ENCODE assay signal across 13 cellular contexts in the genomic region with DNA sequence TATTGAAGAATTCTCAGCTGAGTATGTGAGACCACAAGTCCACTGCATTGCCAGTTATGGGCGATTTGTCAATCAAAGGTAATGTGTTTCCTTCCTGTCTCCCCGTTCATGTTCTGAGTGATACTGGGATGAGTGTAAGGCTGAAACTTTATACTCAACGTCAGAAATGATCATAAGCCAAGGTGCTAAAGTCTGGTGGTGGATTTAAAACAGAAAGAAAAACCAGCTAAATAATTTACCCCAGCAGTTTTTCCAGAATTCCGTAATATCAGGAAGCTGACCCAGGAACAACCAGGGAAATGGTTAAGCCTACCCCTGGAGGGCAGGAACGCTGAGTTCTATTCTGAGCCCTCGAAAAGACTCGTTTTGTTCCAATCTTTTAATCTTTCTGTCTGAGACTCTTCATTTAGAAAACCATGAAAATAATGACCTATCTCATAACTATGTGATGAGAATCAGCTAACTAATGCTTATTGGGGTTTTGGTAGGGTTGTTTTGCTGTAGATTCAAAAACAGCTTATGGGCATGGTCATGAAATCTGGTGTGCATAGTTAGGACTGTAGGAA.
DNase-seq lines count a peak whose midpoint lies in the region; ATAC-seq, FAIRE-seq and TF ChIP-seq lines count a peak whose summit lies in the region.
"Had no signal": no experiment of that assay in that cellular context is flagged by ENCODE, and none has a peak within 500 bp of the region (broad histone marks: within the 10 kb centered on the region; RNA-seq: fewer than 3 reads in every experiment).

No MANE protein-coding gene starts in this region.

- no peak for TF ChIP-seq EP300 in HepG2 (IDR thresholded peaks at IDR 0.05; ENCODE audit: low read depth in 2 of 2, low read length in 2 of 2)
- no peak for TF ChIP-seq EP300 in HepG2 (CRISPR knock-in tag; IDR thresholded peaks at IDR 0.05; ENCODE audit: borderline replicate concordance)

- no peaks in the 10 kb centered on the region for H3K9me3 Mint-ChIP-seq in nephron progenitor cell
- H3K9me3 Mint-ChIP-seq: activated T-cell treated with anti-CD3 and anti-CD28 coated beads, Interleukin-2, amount 50 U/mL, for 4 hours; CD8-positive, alpha-beta T cell had no signal

- in situ Hi-C loops in brain microvascular endothelial cell (cut with HindIII; ENCODE audit: low pct_ligation_motif_present, low sequenced_read_pairs) (no loop called here), HepG2 (cut with HindIII; ENCODE audit: extremely low pct_ligation_motif_present, low pct_unique_long_range_greater_than_20kb) (no loop called here)

- no peaks in the 10 kb centered on the region for H3K27me3 ChIP-seq in BLaER1 treated with 17β-estradiol and CSF1 and Interleukin-3, amounts not matched to agents 10 nM and 100 nM
- H3K27me3 ChIP-seq in brain microvascular endothelial cell (replicated peaks) = no peaks in the 10 kb centered on the region
- H3K27me3 ChIP-seq in HepG2 (ENCODE audit: control insufficient read depth in 1 of 2, insufficient read depth in 2 of 2, low read length in 2 of 2) = 0 out of 5 replicates have a peak, but pooled peaks cover 0 to 13% of the 10 kb centered on the region in 2 experiments

- peaks cover 5% of the 10 kb centered on the region for H3K27me3 Mint-ChIP-seq in nephron progenitor cell (ENCODE audit: low read depth, poor library complexity)

- peaks cover 0 to 33% (median 18%) of the 10 kb centered on the region in 11 experiments; a peak in 15 of 22 replicates for H3K9me3 ChIP-seq in BLaER1 treated with 17β-estradiol and CSF1 and Interleukin-3, amounts not matched to agents 10 nM and 100 nM (replicated peaks in 1 of 11)
- H3K9me3 ChIP-seq in HepG2 (ENCODE audit: low read length) = no peaks in the 10 kb centered on the region

- TF ChIP-seq POLR2A in HepG2 (IDR thresholded peaks at IDR 0.05; ENCODE audit: insufficient read depth in 1 of 2, low read depth in 2 of 2, low read length in 2 of 2) = no peak

- no TSS peak for BruUV-seq in HepG2 (replicated peaks; lab: Mats Ljungman, UMichigan)

- peak overlapping the region; percentile 65 to 90 (median 77) for H3K4me2 ChIP-seq in BLaER1 treated with 17β-estradiol and CSF1 and Interleukin-3, amounts not matched to agents 10 nM and 100 nM
- no peak overlapping the region for H3K4me2 ChIP-seq in HepG2 (ENCODE audit: low read depth, low read length)

- peaks cover 0 to 18% (median 10%) of the 10 kb centered on the region in 11 experiments; a peak in 7 of 22 replicates for H3K36me3 ChIP-seq in BLaER1 treated with 17β-estradiol and CSF1 and Interleukin-3, amounts not matched to agents 10 nM and 100 nM
- H3K36me3 ChIP-seq in brain microvascular endothelial cell (replicated peaks) (no peaks in the 10 kb centered on the region), HepG2 (replicated peaks in 1 of 2; ENCODE audit: control insufficient read depth in 1 of 2, insufficient read depth in 2 of 2, low read length in 2 of 2) (no peaks in the 10 kb centered on the region)
- H3K36me3 ChIP-seq: WERI-Rb-1 had no signal

- DNase-seq in LHCN-M2 (ENCODE audit: low read depth) = peak; percentile 71
- DNase-seq in brain microvascular endothelial cell = no peak
- no peak for DNase-seq in HepG2 (ENCODE audit: low spot score)
- no peak for DNase-seq in activated effector memory CD4-positive, alpha-beta T cell treated with Interleukin-2 at 50 U/mL for 16 hours
- no peak for DNase-seq in left cardiac atrium
- DNase-seq in nephron progenitor cell = no peak
- no peak for DNase-seq in hippocampal formation (lab: John Stamatoyannopoulos, UW)
- DNase-seq: activated T-cell treated with anti-CD3 and anti-CD28 coated beads, Interleukin-2, amount 50 U/mL, for 4 hours; CD8-positive, alpha-beta T cell; RPMI8226; WERI-Rb-1 had no signal

- no peak for TF ChIP-seq CTCF in brain microvascular endothelial cell (IDR thresholded peaks at IDR 0.05; ENCODE audit: low read depth, low read length, missing control alignments)
- TF ChIP-seq CTCF in HepG2 (CRISPR knock-in tag; IDR thresholded peaks at IDR 0.05) = no peak
- TF ChIP-seq CTCF in nephron progenitor cell (IDR thresholded peaks at IDR 0.05) = no peak

- H3K4me1 Mint-ChIP-seq in nephron progenitor cell = peaks cover 6% of the 10 kb centered on the region

- no peaks in the 10 kb centered on the region for H4K20me1 ChIP-seq in BLaER1 treated with 17β-estradiol and CSF1 and Interleukin-3, amounts not matched to agents 10 nM and 100 nM
- H4K20me1 ChIP-seq in HepG2 (ENCODE audit: insufficient read depth, low read length) = no peaks in the 10 kb centered on the region

- peak overlapping the region; percentile 15 for H2AFZ ChIP-seq in HepG2 (ENCODE audit: low read length)

- peaks cover 48 to 78% (median 71%) of the 10 kb centered on the region in 10 experiments for H3K4me1 ChIP-seq in BLaER1 treated with 17β-estradiol and CSF1 and Interleukin-3, amounts not matched to agents 10 nM and 100 nM
- H3K4me1 ChIP-seq in HepG2 (ENCODE audit: insufficient read depth, low read length) = no peaks in the 10 kb centered on the region

- H3K36me3 Mint-ChIP-seq in nephron progenitor cell (ENCODE audit: low read depth) = no peaks in the 10 kb centered on the region
- H3K36me3 Mint-ChIP-seq: CD8-positive, alpha-beta T cell had no signal

- ATAC-seq in HepG2 = no peak
- no peak for ATAC-seq in left cardiac atrium
- ATAC-seq: CD8-positive, alpha-beta T cell; sciatic nerve had no signal

- intact Hi-C loops in HepG2 (cut with micrococcal nuclease; ENCODE audit: unreplicated experiment) = no loop called here
- intact Hi-C loops in left cardiac atrium (cut with DNase I) = no loop called here

- no peak for FAIRE-seq in HepG2 (lab: Jason Lieb, UNC)

- no peak overlapping the region for H3K27ac Mint-ChIP-seq in nephron progenitor cell
- H3K27ac Mint-ChIP-seq: CD8-positive, alpha-beta T cell had no signal

- peak overlapping the region in 8 of 10 experiments; percentile 19 to 51 (median 36); a peak in 13 of 20 replicates for H3K4me3 ChIP-seq in BLaER1 treated with 17β-estradiol and CSF1 and Interleukin-3, amounts not matched to agents 10 nM and 100 nM
- H3K4me3 ChIP-seq in brain microvascular endothelial cell (ENCODE audit: low read depth, low read length) (no peak overlapping the region), HepG2 (replicated peaks in 1 of 3; ENCODE audit: insufficient read depth in 1 of 3, low read depth in 2 of 3, low read length in 3 of 3) (no peak overlapping the region)

- peak overlapping the region in 10 of 11 experiments; percentile 60 to 93 (median 87); a peak in 21 of 22 replicates for H3K27ac ChIP-seq in BLaER1 treated with 17β-estradiol and CSF1 and Interleukin-3, amounts not matched to agents 10 nM and 100 nM
- H3K27ac ChIP-seq in brain microvascular endothelial cell (peak overlapping the region; percentile 84), HepG2 (ENCODE audit: extremely low read length, insufficient read depth, low read length) (no peak overlapping the region)
- H3K27ac ChIP-seq: WERI-Rb-1 had no signal

- POLR2A ChIA-PET in HepG2 (lab: Yijun Ruan, JAX) = no interaction called here

- no peak for TF ChIP-seq RAD21 in HepG2 (CRISPR knock-in tag; IDR thresholded peaks at IDR 0.05)

- peak overlapping the region; percentile 9 to 76 (median 69); a peak in 20 of 22 replicates for H3K9ac ChIP-seq in BLaER1 treated with 17β-estradiol and CSF1 and Interleukin-3, amounts not matched to agents 10 nM and 100 nM
- no peak overlapping the region for H3K9ac ChIP-seq in HepG2 (ENCODE audit: insufficient read depth, low read depth, low read length)

- WGBS in HepG2 (ENCODE audit: low lambda C conversion rate) = 25% methylated on average over 7 of the region's 7 CpGs

- H3K79me2 ChIP-seq in HepG2 (ENCODE audit: insufficient read depth, low read length) = no peaks in the 10 kb centered on the region

- H3K4me3 Mint-ChIP-seq in nephron progenitor cell = no peak overlapping the region
- H3K4me3 Mint-ChIP-seq: activated T-cell treated with anti-CD3 and anti-CD28 coated beads, Interleukin-2, amount 50 U/mL, for 4 hours; CD8-positive, alpha-beta T cell had no signal

- CTCF ChIA-PET in HepG2 (lab: Yijun Ruan, JAX; ENCODE audit: low intra/inter-chr PET ratio, low total read pairs) = no interaction called here

TF ChIP-seq in HepG2, 621 proteins besides CTCF, POLR2A, EP300 and RAD21 (continues in another document):
- TF ChIP-seq, protein P1, sequence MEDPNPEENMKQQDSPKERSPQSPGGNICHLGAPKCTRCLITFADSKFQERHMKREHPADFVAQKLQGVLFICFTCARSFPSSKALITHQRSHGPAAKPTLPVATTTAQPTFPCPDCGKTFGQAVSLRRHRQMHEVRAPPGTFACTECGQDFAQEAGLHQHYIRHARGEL (CRISPR knock-in tag; IDR thresholded peaks at IDR 0.05) = no peak
- TF ChIP-seq U2AF1 (optimal IDR thresholded peaks at IDR 0.05; ENCODE audit: low read depth, low read length) = no peak
- no peak for TF ChIP-seq NFYC (CRISPR knock-in tag; IDR thresholded peaks at IDR 0.05)
- no peak for TF ChIP-seq NR2C2 (CRISPR knock-in tag; IDR thresholded peaks at IDR 0.05; ENCODE audit: borderline replicate concordance)
- no peak for TF ChIP-seq ZKSCAN5 (CRISPR knock-in tag; IDR thresholded peaks at IDR 0.05)
- no peak for TF ChIP-seq SP5 (CRISPR knock-in tag; IDR thresholded peaks at IDR 0.05; ENCODE audit: borderline replicate concordance, low read depth)
- TF ChIP-seq, protein P2, sequence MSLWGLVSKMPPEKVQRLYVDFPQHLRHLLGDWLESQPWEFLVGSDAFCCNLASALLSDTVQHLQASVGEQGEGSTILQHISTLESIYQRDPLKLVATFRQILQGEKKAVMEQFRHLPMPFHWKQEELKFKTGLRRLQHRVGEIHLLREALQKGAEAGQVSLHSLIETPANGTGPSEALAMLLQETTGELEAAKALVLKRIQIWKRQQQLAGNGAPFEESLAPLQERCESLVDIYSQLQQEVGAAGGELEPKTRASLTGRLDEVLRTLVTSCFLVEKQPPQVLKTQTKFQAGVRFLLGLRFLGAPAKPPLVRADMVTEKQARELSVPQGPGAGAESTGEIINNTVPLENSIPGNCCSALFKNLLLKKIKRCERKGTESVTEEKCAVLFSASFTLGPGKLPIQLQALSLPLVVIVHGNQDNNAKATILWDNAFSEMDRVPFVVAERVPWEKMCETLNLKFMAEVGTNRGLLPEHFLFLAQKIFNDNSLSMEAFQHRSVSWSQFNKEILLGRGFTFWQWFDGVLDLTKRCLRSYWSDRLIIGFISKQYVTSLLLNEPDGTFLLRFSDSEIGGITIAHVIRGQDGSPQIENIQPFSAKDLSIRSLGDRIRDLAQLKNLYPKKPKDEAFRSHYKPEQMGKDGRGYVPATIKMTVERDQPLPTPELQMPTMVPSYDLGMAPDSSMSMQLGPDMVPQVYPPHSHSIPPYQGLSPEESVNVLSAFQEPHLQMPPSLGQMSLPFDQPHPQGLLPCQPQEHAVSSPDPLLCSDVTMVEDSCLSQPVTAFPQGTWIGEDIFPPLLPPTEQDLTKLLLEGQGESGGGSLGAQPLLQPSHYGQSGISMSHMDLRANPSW (CRISPR knock-in tag; IDR thresholded peaks at IDR 0.05; ENCODE audit: borderline replicate concordance) = no peak
- TF ChIP-seq REL (CRISPR knock-in tag; conservative IDR thresholded peaks at IDR 0.05) = no peak

Comparison
In these comparisons a context has a peak if more than half of its experiments do, and no peak if none do; other contexts are left out.
1. H3K4me3 ChIP-seq: peak in BLaER1 treated with 17β-estradiol and CSF1 and Interleukin-3, amounts not matched to agents 10 nM and 100 nM (8 of 10); none in brain microvascular endothelial cell (single experiment) and HepG2 (0 of 3).